In genomic region chr3:120302361-120302760, GRCh38 we compare ENCODE assay signal across 21 cellular contexts. TPM values are rescaled to one million over a fixed set of nuclear protein-coding genes. Genes with fewer than 3 reads are reported as not detected.
DNase-seq lines count a peak whose midpoint lies in the region; ATAC-seq, FAIRE-seq and TF ChIP-seq lines count a peak whose summit lies in the region.
"Had no signal": no experiment of that assay in that cellular context is flagged by ENCODE, and none has a peak within 500 bp of the region (broad histone marks: within the 10 kb centered on the region; RNA-seq: fewer than 3 reads in every experiment).

No MANE protein-coding gene starts in this region.

- H3K36me3 Mint-ChIP-seq in activated CD4-positive, alpha-beta T cell treated with anti-CD3 and anti-CD28 coated beads, Interleukin-2, amount 10 ng/mL, durations not matched to agents 24 days and 14 days (ENCODE audit: low read depth), result no peaks in the 10 kb centered on the region
- H3K36me3 Mint-ChIP-seq: activated CD8-positive, alpha-beta memory T cell treated with anti-CD3 and anti-CD28 coated beads, Interleukin-2, amount 10 ng/mL, durations not matched to agents 7 days and 5 days had no signal

- FAIRE-seq in K562 (lab: Jason Lieb, UNC), result no peak
- FAIRE-seq: D721Med, frontal cortex, urothelium cell line had no signal

- H3K36me3 ChIP-seq in ACC112 (ENCODE audit: insufficient read depth, low read length) (no peaks in the 10 kb centered on the region), K562 (ENCODE audit: control insufficient read depth, insufficient read depth, low read length) (no peaks in the 10 kb centered on the region), heart right ventricle (no peaks in the 10 kb centered on the region), osteoblast (ENCODE audit: insufficient read depth, low read length) (no peaks in the 10 kb centered on the region)

- peak overlapping the region; percentile 51 for H3K27ac ChIP-seq in ACC112 (ENCODE audit: low read depth, low read length)
- no peak overlapping the region for H3K27ac ChIP-seq in K562 (ENCODE audit: extremely low read depth, low read depth, low read length)
- H3K27ac ChIP-seq in heart right ventricle, result no peak overlapping the region
- no peak overlapping the region for H3K27ac ChIP-seq in osteoblast (ENCODE audit: low read depth, low read length)
- H3K27ac ChIP-seq: C4-2B had no signal

- CTCF ChIA-PET in K562 (lab: Yijun Ruan, JAX; ENCODE audit: low intra/inter-chr PET ratio), result no interaction called here

- H3K79me2 ChIP-seq in ACC112 (ENCODE audit: control insufficient read depth, insufficient read depth, low read length, unreplicated experiment) (no peaks in the 10 kb centered on the region), K562 (ENCODE audit: control insufficient read depth, insufficient read depth, low read length) (no peaks in the 10 kb centered on the region), osteoblast (ENCODE audit: insufficient read depth, low read length) (no peaks in the 10 kb centered on the region)

- TF ChIP-seq CTCF in K562 (IDR thresholded peaks at IDR 0.05 in 2 of 3, conservative IDR thresholded peaks at IDR 0.05 in 1 of 3; ENCODE audit: insufficient read depth in 2 of 3, low read depth in 1 of 3, low read length in 3 of 3) (no peak), heart right ventricle (IDR thresholded peaks at IDR 0.05) (no peak), osteoblast (IDR thresholded peaks at IDR 0.05; ENCODE audit: extremely low read depth, low read depth, low read length) (no peak)

- intact Hi-C loops in K562 (cut with micrococcal nuclease), result no loop called here
- intact Hi-C loops in heart right ventricle (cut with DNase I), result no loop called here
- intact Hi-C loops in activated CD4-positive, alpha-beta T cell treated with anti-CD3 and anti-CD28 coated beads, Interleukin-2, amount 10 ng/mL, durations not matched to agents 24 days and 14 days (cut with micrococcal nuclease), result no loop called here

- H3K9me1 ChIP-seq in K562 (ENCODE audit: control insufficient read depth, insufficient read depth, low read length), result no peaks in the 10 kb centered on the region

- no TSS peak for BruUV-seq in K562 (replicated peaks; lab: Mats Ljungman, UMichigan)

- DNase-seq in K562 (ENCODE audit: extremely low read depth in 1 of 4, low spot score in 3 of 4) (no peak), heart right ventricle (no peak), osteoblast (ENCODE audit: insufficient read length, low spot score, missing footprints) (peak; percentile 76), cerebellar cortex (ENCODE audit: low spot score) (no peak), OCI-M2 (lab: John Stamatoyannopoulos, UW; ENCODE audit: unreplicated experiment) (no peak), DMS79 treated with DMSO at 0.1 percent for 48 hours (lab: John Stamatoyannopoulos, UW) (no peak)
- DNase-seq in activated CD4-positive, alpha-beta T cell treated with anti-CD3 and anti-CD28 coated beads, Interleukin-2, amount 10 ng/mL, durations not matched to agents 24 days and 14 days, result no peak
- DNase-seq: activated CD4-positive, alpha-beta T cell treated with anti-CD3 and anti-CD28 coated beads for 48 hours; activated CD8-positive, alpha-beta memory T cell treated with anti-CD3 and anti-CD28 coated beads, Interleukin-2, amount 10 ng/mL, durations not matched to agents 7 days and 5 days; NCI-H146; SHP77; SW 1271 had no signal

- H3K4me3 ChIP-seq in ACC112 (ENCODE audit: low read depth, low read length) (no peak overlapping the region), K562 (no peak overlapping the region), heart right ventricle (no peak overlapping the region), osteoblast (ENCODE audit: insufficient read depth, low read length) (no peak overlapping the region)

- no peak for TF ChIP-seq RAD21 in K562 (CRISPR knock-in tag; conservative IDR thresholded peaks at IDR 0.05 in 1 of 2, IDR thresholded peaks at IDR 0.05 in 1 of 2)

- H3K9me3 ChIP-seq in K562 (replicated peaks; ENCODE audit: control insufficient read depth, insufficient read depth, low read depth, low read length), result no peaks in the 10 kb centered on the region
- H3K9me3 ChIP-seq in heart right ventricle, result no peaks in the 10 kb centered on the region
- H3K9me3 ChIP-seq in osteoblast (ENCODE audit: low read depth, low read length), result no peaks in the 10 kb centered on the region

- peaks cover 21% of the 10 kb centered on the region for H3K4me1 ChIP-seq in ACC112 (ENCODE audit: control insufficient read depth, insufficient read depth, low read length, unreplicated experiment)
- H3K4me1 ChIP-seq in K562 (replicated peaks in 1 of 2; ENCODE audit: control insufficient read depth in 2 of 2, insufficient read depth in 2 of 2, low read length in 2 of 2), result no peaks in the 10 kb centered on the region
- peaks cover 0 to 9% (median 0%) of the 10 kb centered on the region in 9 donors for H3K4me1 ChIP-seq in heart right ventricle
- peaks cover 3% of the 10 kb centered on the region for H3K4me1 ChIP-seq in osteoblast (ENCODE audit: insufficient read depth, low read length)

- no peaks in the 10 kb centered on the region for H3K9me3 Mint-ChIP-seq in activated CD4-positive, alpha-beta T cell treated with anti-CD3 and anti-CD28 coated beads, Interleukin-2, amount 10 ng/mL, durations not matched to agents 24 days and 14 days
- H3K9me3 Mint-ChIP-seq: activated T-helper 1 cell treated with anti-CD3 and anti-CD28 coated beads, Interleukin-12 subunit alpha, Interleukin-12 subunit beta, Interleukin-2, Interleukin-4 antibody, amounts not matched to agents 30 ng/mL and 10 ng/mL and 1 ng/mL, durations not matched to agents 14 hours and 24 hours and 36 hours had no signal

- H3K4me3 Mint-ChIP-seq in activated CD4-positive, alpha-beta T cell treated with anti-CD3 and anti-CD28 coated beads, Interleukin-2, amount 10 ng/mL, durations not matched to agents 24 days and 14 days, result no peak overlapping the region
- H3K4me3 Mint-ChIP-seq: activated CD8-positive, alpha-beta memory T cell treated with anti-CD3 and anti-CD28 coated beads, Interleukin-2, amount 10 ng/mL, durations not matched to agents 7 days and 5 days; activated T-helper 1 cell treated with anti-CD3 and anti-CD28 coated beads, Interleukin-12 subunit alpha, Interleukin-12 subunit beta, Interleukin-2, Interleukin-4 antibody, amounts not matched to agents 30 ng/mL and 10 ng/mL and 1 ng/mL, durations not matched to agents 14 hours and 24 hours and 36 hours; brain; dendritic cell treated with granulocyte-macrophage colony-stimulating factor and Interleukin-4, amounts not matched to agents 40 ng/mL and 50 ng/mL, for 4 days had no signal

- peaks cover 7% of the 10 kb centered on the region for H3K27me3 Mint-ChIP-seq in activated CD4-positive, alpha-beta T cell treated with anti-CD3 and anti-CD28 coated beads, Interleukin-2, amount 10 ng/mL, durations not matched to agents 24 days and 14 days
- H3K27me3 Mint-ChIP-seq: brain had no signal

- no peak for TF ChIP-seq EP300 in K562 (IDR thresholded peaks at IDR 0.05; ENCODE audit: low read length)

- no peak for TF ChIP-seq POLR2A in K562 (conservative IDR thresholded peaks at IDR 0.05)

- H3K4me2 ChIP-seq in K562 (ENCODE audit: insufficient read depth, low read length), result no peak overlapping the region
- H3K4me2 ChIP-seq in osteoblast (ENCODE audit: insufficient read depth, low read length), result no peak overlapping the region

- no peak overlapping the region for H3K9ac ChIP-seq in K562 (ENCODE audit: insufficient read depth in 1 of 2, low read depth in 2 of 2, low read length in 2 of 2)

- H3K4me1 Mint-ChIP-seq in activated CD4-positive, alpha-beta T cell treated with anti-CD3 and anti-CD28 coated beads, Interleukin-2, amount 10 ng/mL, durations not matched to agents 24 days and 14 days, result no peaks in the 10 kb centered on the region
- H3K4me1 Mint-ChIP-seq: activated CD8-positive, alpha-beta memory T cell treated with anti-CD3 and anti-CD28 coated beads, Interleukin-2, amount 10 ng/mL, durations not matched to agents 7 days and 5 days had no signal

- no peaks in the 10 kb centered on the region for H4K20me1 ChIP-seq in K562 (replicated peaks; ENCODE audit: control insufficient read depth, insufficient read depth, low read length)
- H4K20me1 ChIP-seq in osteoblast (ENCODE audit: insufficient read depth, low read length), result no peaks in the 10 kb centered on the region

- ATAC-seq in K562 (peak; percentile 56), heart right ventricle (peak in 5 of 8 donors; percentile 55 to 93 (median 66))
- ATAC-seq: activated CD8-positive, alpha-beta memory T cell treated with anti-CD3 and anti-CD28 coated beads, Interleukin-2, amount 10 ng/mL, durations not matched to agents 7 days and 5 days; activated naive CD4-positive, alpha-beta T cell treated with anti-CD3 and anti-CD28 coated beads, Interleukin-2, amount 50 U/mL, for 72 hours had no signal

- H3K27me3 ChIP-seq in ACC112 (ENCODE audit: insufficient read depth, low read length), result no peaks in the 10 kb centered on the region
- H3K27me3 ChIP-seq in K562 (ENCODE audit: control insufficient read depth in 2 of 2, insufficient read depth in 2 of 2, low read length in 2 of 2), result no peaks in the 10 kb centered on the region
- H3K27me3 ChIP-seq in heart right ventricle, result peaks cover 0 to 17% (median 6%) of the 10 kb centered on the region in 7 donors
- H3K27me3 ChIP-seq in osteoblast (ENCODE audit: insufficient read depth, low read length), result no peaks in the 10 kb centered on the region

- no peak overlapping the region for H3K27ac Mint-ChIP-seq in activated CD4-positive, alpha-beta T cell treated with anti-CD3 and anti-CD28 coated beads, Interleukin-2, amount 10 ng/mL, durations not matched to agents 24 days and 14 days
- H3K27ac Mint-ChIP-seq: activated CD8-positive, alpha-beta memory T cell treated with anti-CD3 and anti-CD28 coated beads, Interleukin-2, amount 10 ng/mL, durations not matched to agents 7 days and 5 days; activated naive CD4-positive, alpha-beta T cell treated with anti-CD3 and anti-CD28 coated beads, Interleukin-2, amount 50 U/mL, for 72 hours; activated T-helper 1 cell treated with anti-CD3 and anti-CD28 coated beads, Interleukin-12 subunit alpha, Interleukin-12 subunit beta, Interleukin-2, Interleukin-4 antibody, amounts not matched to agents 30 ng/mL and 10 ng/mL and 1 ng/mL, durations not matched to agents 14 hours and 24 hours and 36 hours; dendritic cell treated with granulocyte-macrophage colony-stimulating factor and Interleukin-4, amounts not matched to agents 40 ng/mL and 50 ng/mL, for 4 days had no signal

- POLR2A ChIA-PET in K562 (lab: Yijun Ruan, JAX), result no interaction called here

- H2AFZ ChIP-seq in ACC112 (ENCODE audit: low read length, unreplicated experiment) (no peak overlapping the region), K562 (ENCODE audit: low read depth, low read length) (no peak overlapping the region), osteoblast (ENCODE audit: low read length) (no peak overlapping the region)

- in situ Hi-C loops in K562 (cut with MboI), result no loop called here

- 31% methylated on average over 5 of the region's 5 CpGs for WGBS in K562 (ENCODE audit: insufficient coverage, low coverage, missing lambda C conversion rate)
- WGBS in heart right ventricle, 2 donors, result 75 to 78% methylated on average over 5 of the region's 5 CpGs

RNA-seq across cellular contexts. Expression of gene GPR156, which starts 17.3 kb away (rescaled TPM):
- 0.88 TPM in 1 of 2 replicates, not detected in the other for total RNA-seq in K562 (2011; cell fraction: chromatin; rRNA removed; ENCODE audit: low replicate concordance)
- 0.13 and 0.33 TPM in 2 replicates for total RNA-seq in K562 (2011; cell fraction: nucleolus; rRNA removed)
- total RNA-seq in K562 (2011; cell fraction: nucleoplasm; rRNA removed), result not detected in 2 replicates
- total RNA-seq in K562 (2014; rRNA removed), result 0.08 TPM in 1 of 2 replicates, not detected in the other
- 0.03 and 0.07 TPM in 2 replicates for total RNA-seq in K562 (2014; rRNA removed; fragmentation: Illumina TruSeq; extraction: Trizol)
- total RNA-seq in K562 (2015; rRNA removed; fragmentation: Illumina TruSeq; extraction: Trizol), result 0.04 and 0.14 TPM in 2 replicates
- 0.09 and 0.11 TPM in 2 replicates for total RNA-seq in K562 (2021)
- polyA plus RNA-seq in K562 (2011; rRNA removed), result 0.13 TPM in 1 of 2 replicates, not detected in the other
- 0.04 TPM in 1 of 2 replicates, not detected in the other for polyA plus RNA-seq in K562 (2011; cell fraction: cytosol; rRNA removed)
- polyA plus RNA-seq in K562 (2011; cell fraction: nucleus; rRNA removed), result 0.07 and 0.14 TPM in 2 replicates
- 0.08 TPM in 1 of 2 replicates, not detected in the other for polyA plus RNA-seq in K562 (2012)
- polyA plus RNA-seq in K562 (2014; fragmentation: Illumina TruSeq; extraction: Trizol), result 0.08 TPM in 1 of 2 replicates, not detected in the other
- polyA plus RNA-seq in K562 (2014; fragmentation: Nextera tagmentation; extraction: Ambion mirVana), result not detected
- 0.22 TPM in 1 of 2 replicates, not detected in the other for polyA plus RNA-seq in K562 (2014; rRNA removed)
- polyA minus RNA-seq in K562 (2011; rRNA and poly(A)+ RNA removed), result not detected in 2 replicates
- not detected in 2 replicates for polyA minus RNA-seq in K562 (2011; cell fraction: cytosol; rRNA and poly(A)+ RNA removed)
- 0.11 TPM in 1 of 2 replicates, not detected in the other for polyA minus RNA-seq in K562 (2011; cell fraction: nucleus; rRNA and poly(A)+ RNA removed)
- total RNA-seq in heart right ventricle, result under 1 TPM in 4 of 10 donors, not detected in 6; 0.07 to 0.23 (median 0.10) TPM
- polyA plus RNA-seq in heart right ventricle, result under 1 TPM in 1 of 2 donors, not detected in 1; 0.04 TPM
- 0.88 and 1.4 TPM in 2 replicates for total RNA-seq in osteoblast
- 0.12 TPM in 1 of 2 replicates, not detected in the other for total RNA-seq in activated CD4-positive, alpha-beta T cell treated with anti-CD3 and anti-CD28 coated beads, Interleukin-2, amount 10 ng/mL, durations not matched to agents 24 days and 14 days
- total RNA-seq: activated CD8-positive, alpha-beta memory T cell treated with anti-CD3 and anti-CD28 coated beads, Interleukin-2, amount 10 ng/mL, durations not matched to agents 7 days and 5 days; activated naive CD4-positive, alpha-beta T cell treated with anti-CD3 and anti-CD28 coated beads, Interleukin-2, amount 50 U/mL, for 72 hours had no signal

RNA-seq across cellular contexts. Expression of gene LRRC58, which starts 46.8 kb away (rescaled TPM):
- total RNA-seq in K562 (2011; cell fraction: chromatin; rRNA removed; ENCODE audit: low replicate concordance), result 3.2 and 9.8 TPM in 2 replicates
- total RNA-seq in K562 (2011; cell fraction: nucleolus; rRNA removed), result 2.7 and 3.4 TPM in 2 replicates
- total RNA-seq in K562 (2011; cell fraction: nucleoplasm; rRNA removed), result 6.1 and 15.4 TPM in 2 replicates
- total RNA-seq in K562 (2014; rRNA removed) (13.2 and 15.3 TPM in 2 replicates), K562 (2014; rRNA removed; fragmentation: Illumina TruSeq; extraction: Trizol) (23.8 and 24.2 TPM in 2 replicates), K562 (2015; rRNA removed; fragmentation: Illumina TruSeq; extraction: Trizol) (23.4 and 26.6 TPM in 2 replicates), K562 (2021) (14.4 and 14.8 TPM in 2 replicates), heart right ventricle (10 to 100 TPM in 2 of 10 donors, 1 to 10 TPM in 8; 6.9 to 12.1 (median 9.1) TPM), osteoblast (49.8 and 49.9 TPM in 2 replicates)
- polyA plus RNA-seq in K562 (2011; rRNA removed) (12.8 and 17.1 TPM in 2 replicates), K562 (2014; fragmentation: Illumina TruSeq; extraction: Trizol) (14.6 and 16.9 TPM in 2 replicates), K562 (2014; fragmentation: Nextera tagmentation; extraction: Ambion mirVana) (1 to 10 TPM; 5.6 to 6.2 TPM), K562 (2014; rRNA removed) (10.8 TPM in 2 replicates), heart right ventricle (1 to 10 TPM; 2.9 to 4.1 TPM)
- 5.0 and 6.8 TPM in 2 replicates for polyA plus RNA-seq in K562 (2011; cell fraction: cytosol; rRNA removed)
- polyA plus RNA-seq in K562 (2011; cell fraction: nucleus; rRNA removed), result 1.6 and 2.0 TPM in 2 replicates
- 7.7 and 10.3 TPM in 2 replicates for polyA plus RNA-seq in K562 (2012)
- 27.4 and 31.4 TPM in 2 replicates for polyA minus RNA-seq in K562 (2011; rRNA and poly(A)+ RNA removed)
- 9.9 and 12.8 TPM in 2 replicates for polyA minus RNA-seq in K562 (2011; cell fraction: cytosol; rRNA and poly(A)+ RNA removed)
- 4.0 and 5.6 TPM in 2 replicates for polyA minus RNA-seq in K562 (2011; cell fraction: nucleus; rRNA and poly(A)+ RNA removed)
- 28.1 and 29.4 TPM in 2 replicates for total RNA-seq in activated CD4-positive, alpha-beta T cell treated with anti-CD3 and anti-CD28 coated beads, Interleukin-2, amount 10 ng/mL, durations not matched to agents 24 days and 14 days
